Comparison of ENCODE assay signal across 8 cellular contexts in the genomic region with DNA sequence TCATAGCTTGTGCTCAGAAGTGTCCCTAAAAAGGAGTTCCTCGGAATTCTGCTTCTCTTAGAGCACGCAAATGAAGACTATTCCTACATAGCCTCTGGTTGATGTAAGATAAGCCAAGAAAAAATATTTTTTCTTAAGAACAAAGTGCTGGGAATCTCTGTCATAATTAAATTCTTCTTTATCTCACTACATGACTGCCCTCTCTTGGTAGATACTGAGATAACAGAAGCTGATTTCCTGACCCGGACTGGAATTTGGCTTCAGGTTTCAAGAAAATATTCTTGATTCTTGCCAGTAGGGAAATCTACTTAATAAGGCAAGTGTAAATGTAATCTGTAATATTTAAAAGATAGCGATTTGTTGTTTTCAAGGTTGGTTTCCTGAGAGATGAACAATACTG. TPM values are rescaled to one million over a fixed set of nuclear protein-coding genes. Genes with fewer than 3 reads are reported as not detected.
DNase-seq lines count a peak whose midpoint lies in the region; ATAC-seq and FAIRE-seq lines count a peak whose summit lies in the region.

No MANE protein-coding gene starts in this region.

- H2AFZ ChIP-seq in neuronal stem cell (ENCODE audit: low read length) = peak overlapping the region; percentile 50

- no CpG with 5 or more reads among the region's 4 CpGs for WGBS in neuronal stem cell (ENCODE audit: extremely low coverage in 2 of 2, insufficient read length in 2 of 2, insufficient replicate concordance in 1 of 2), 2 donors

- no peak overlapping the region for H2BK12ac ChIP-seq in neuronal stem cell (ENCODE audit: low read length)

- no peak overlapping the region for H2BK15ac ChIP-seq in neuronal stem cell (ENCODE audit: low read length)

- intact Hi-C loops in posterior cingulate gyrus (cut with DNase I) = loop anchor here (2.0 kb wide), 1 partner anchor 1071 kb away; no protein-coding TSS in a partner anchor

- no peak overlapping the region for H3K14ac ChIP-seq in neuronal stem cell (ENCODE audit: low read length)

- H3K27ac ChIP-seq in neuronal stem cell (replicated peaks; ENCODE audit: low read length) = no peak overlapping the region

- no peak overlapping the region for H2BK5ac ChIP-seq in neuronal stem cell (ENCODE audit: low read length)

- no peak overlapping the region for H2AK5ac ChIP-seq in neuronal stem cell (ENCODE audit: low read depth, low read length)

- H3K79me1 ChIP-seq in neuronal stem cell (ENCODE audit: low read depth, low read length) = no peaks in the 10 kb centered on the region

- H3K4me3 ChIP-seq in neuronal stem cell (ENCODE audit: low read length in 2 of 2) = no peak overlapping the region

- no peak for ATAC-seq in GM19455 (IDR thresholded peaks at IDR 0.05; ENCODE audit: unreplicated experiment)

- H3K9ac ChIP-seq in neuronal stem cell (ENCODE audit: low read depth, low read length, poor library complexity) = no peak overlapping the region

- no peaks in the 10 kb centered on the region for H3K27me3 ChIP-seq in neuronal stem cell (ENCODE audit: control insufficient read depth in 3 of 3, insufficient read depth in 3 of 3, low read depth in 1 of 3, low read length in 3 of 3)

- no peak overlapping the region for H3K23ac ChIP-seq in neuronal stem cell (ENCODE audit: low read depth, low read length, poor library complexity)

- H3K4me2 ChIP-seq in neuronal stem cell (ENCODE audit: insufficient read depth, low read length, poor library complexity, severe bottlenecking) = no peak overlapping the region

- H3K18ac ChIP-seq in neuronal stem cell (ENCODE audit: low read length) = no peak overlapping the region

- peaks cover 0 to 2% of the 10 kb centered on the region in 2 donors for H3K4me1 ChIP-seq in neuronal stem cell (ENCODE audit: control insufficient read depth in 2 of 2, insufficient read depth in 1 of 2, low read depth in 1 of 2, low read length in 2 of 2)

- peak; percentile 91 for FAIRE-seq in endometrium (lab: Jason Lieb, UNC)

- no peak overlapping the region for H4K8ac ChIP-seq in neuronal stem cell (ENCODE audit: low read depth, low read length)

- no peaks in the 10 kb centered on the region for H3K9me3 ChIP-seq in neuronal stem cell (replicated peaks in 1 of 2; ENCODE audit: control insufficient read depth in 2 of 2, insufficient read depth in 1 of 2, low read depth in 1 of 2, low read length in 2 of 2)

- no peak overlapping the region for H4K91ac ChIP-seq in neuronal stem cell (ENCODE audit: low read depth, low read length, poor library complexity)

- no peak overlapping the region for H3K4ac ChIP-seq in neuronal stem cell (ENCODE audit: low read length)

- DNase-seq in NCI-H2171 treated with DMSO at 0.1 percent for 48 hours (lab: John Stamatoyannopoulos, UW) (peak; percentile 55), NCI-H2171 (lab: John Stamatoyannopoulos, UW) (no peak), NCI-H1105 treated with DMSO at 0.1 percent for 48 hours (lab: John Stamatoyannopoulos, UW) (peak; percentile 17), neuronal stem cell (ENCODE audit: low spot score) (peak; percentile 57), posterior cingulate gyrus (no peak)
- no peak for DNase-seq in NK-92 treated with Interleukin-12 subunit alpha and Interleukin-12 subunit beta, amount 100 ng/mL, for 24 hours (lab: John Stamatoyannopoulos, UW)

- H2BK120ac ChIP-seq in neuronal stem cell (ENCODE audit: low read depth, low read length) = no peak overlapping the region

- no peaks in the 10 kb centered on the region for H3K36me3 ChIP-seq in neuronal stem cell (replicated peaks in 1 of 2; ENCODE audit: control insufficient read depth in 2 of 2, insufficient read depth in 2 of 2, low read length in 2 of 2)

RNA-seq across cellular contexts. Expression of a gene that starts 31.3 kb away (rescaled TPM):
- polyA plus RNA-seq in neuronal stem cell (2013, experiment 1 of 2) = 19.8 TPM
- polyA plus RNA-seq in neuronal stem cell (2013, experiment 2 of 2) = 20.7 TPM

Comparison
In these comparisons a context has a peak if more than half of its experiments do, and no peak if none do; other contexts are left out.
1. DNase-seq: peak in NCI-H2171 treated with DMSO at 0.1 percent for 48 hours (single experiment), NCI-H1105 treated with DMSO at 0.1 percent for 48 hours (single experiment) and neuronal stem cell (single experiment); none in NCI-H2171 (single experiment), NK-92 treated with Interleukin-12 subunit alpha and Interleukin-12 subunit beta, amount 100 ng/mL, for 24 hours (single experiment) and posterior cingulate gyrus (0 of 10).